7 cellular contexts compared by ENCODE assay signal in genomic region chr15:91855684-91856553, GRCh38. TPM values are rescaled to one million over a fixed set of nuclear protein-coding genes. Genes with fewer than 3 reads are reported as not detected.
DNase-seq lines count a peak whose midpoint lies in the region; ATAC-seq and TF ChIP-seq lines count a peak whose summit lies in the region.

No MANE protein-coding gene starts in this region.

- H3K9ac ChIP-seq in subcutaneous abdominal adipose tissue (ENCODE audit: low read length in 5 of 5) = no peak overlapping the region

- no peak for TF ChIP-seq EP300 in esophagus muscularis mucosa (IDR thresholded peaks at IDR 0.05)

- POLR2A ChIA-PET in Panc1 (lab: Charles Lee) = no interaction called here

- H3K9me3 ChIP-seq in Panc1 (ENCODE audit: control insufficient read depth, insufficient read depth, low read depth, low read length) (no peaks in the 10 kb centered on the region), esophagus muscularis mucosa (no peaks in the 10 kb centered on the region), subcutaneous abdominal adipose tissue (ENCODE audit: control insufficient read depth in 5 of 5, low read length in 5 of 5) (no peaks in the 10 kb centered on the region)

- 90% methylated on average over 15 of the region's 15 CpGs for WGBS in esophagus muscularis mucosa

- CTCF ChIA-PET in Panc1 (lab: Charles Lee) = no interaction called here

- TSS peak; percentile 63 for BruUV-seq in Panc1 (replicated peaks; lab: Mats Ljungman, UMichigan)

- H3K4me3 ChIP-seq in Panc1 (ENCODE audit: low read depth in 2 of 2, low read length in 2 of 2) (no peak overlapping the region), esophagus muscularis mucosa (no peak overlapping the region), subcutaneous abdominal adipose tissue (ENCODE audit: low read depth in 1 of 5, low read length in 5 of 5) (peak overlapping the region in 3 of 5 donors; percentile 19 to 75 (median 67))

- ATAC-seq in GM18508 (IDR thresholded peaks at IDR 0.05; ENCODE audit: insufficient read depth, unreplicated experiment) = peak; percentile 35
- ATAC-seq in HG03571 (IDR thresholded peaks at IDR 0.05; ENCODE audit: unreplicated experiment) = peak; percentile 32
- ATAC-seq in Panc1 = no peak
- ATAC-seq in GM19328 (IDR thresholded peaks at IDR 0.05; ENCODE audit: unreplicated experiment) = no peak
- no peak for ATAC-seq in GM18517 (IDR thresholded peaks at IDR 0.05; ENCODE audit: unreplicated experiment)

- no peak for TF ChIP-seq POLR2A in esophagus muscularis mucosa (IDR thresholded peaks at IDR 0.05; ENCODE audit: low read depth)

- H3K27ac ChIP-seq in Panc1 (ENCODE audit: low read length) = no peak overlapping the region
- peak overlapping the region in 1 of 4 donors; percentile 17 for H3K27ac ChIP-seq in esophagus muscularis mucosa (replicated peaks in 1 of 4)
- no peak overlapping the region for H3K27ac ChIP-seq in subcutaneous abdominal adipose tissue (ENCODE audit: low read depth, low read length)

- in situ Hi-C loops in Panc1 (cut with HindIII; ENCODE audit: low pct_unique_long_range_greater_than_20kb, low sequenced_read_pairs) = no loop called here

- peaks cover 18% of the 10 kb centered on the region for H3K4me1 ChIP-seq in Panc1 (ENCODE audit: control insufficient read depth, insufficient read depth, low read length)
- peaks cover 45 to 56% (median 52%) of the 10 kb centered on the region in 4 donors for H3K4me1 ChIP-seq in esophagus muscularis mucosa
- H3K4me1 ChIP-seq in subcutaneous abdominal adipose tissue (ENCODE audit: control insufficient read depth in 5 of 5, insufficient read depth in 5 of 5, low read length in 5 of 5) = peaks cover 9 to 59% (median 38%) of the 10 kb centered on the region in 5 donors

- no peak for DNase-seq in Panc1 (ENCODE audit: low read depth, low spot score)
- DNase-seq in esophagus muscularis mucosa (ENCODE audit: extremely low spot score) = peak; percentile 21

- H3K27me3 ChIP-seq in Panc1 (ENCODE audit: control insufficient read depth, insufficient read depth, low read length) (no peaks in the 10 kb centered on the region), esophagus muscularis mucosa (no peaks in the 10 kb centered on the region), subcutaneous abdominal adipose tissue (ENCODE audit: control insufficient read depth in 5 of 5, insufficient read depth in 4 of 5, low read length in 5 of 5) (peaks cover 0 to 8% (median 0%) of the 10 kb centered on the region in 5 donors)

- TF ChIP-seq CTCF in Panc1 (IDR thresholded peaks at IDR 0.05) (peak; percentile 59), esophagus muscularis mucosa (IDR thresholded peaks at IDR 0.05) (no peak)

- H3K36me3 ChIP-seq in Panc1 (ENCODE audit: control insufficient read depth, insufficient read depth, low read length) (no peaks in the 10 kb centered on the region), esophagus muscularis mucosa (peaks cover 0 to 3% (median 0%) of the 10 kb centered on the region in 4 donors), subcutaneous abdominal adipose tissue (ENCODE audit: control insufficient read depth in 5 of 5, insufficient read depth in 5 of 5, low read length in 5 of 5) (peaks cover 0 to 4% (median 0%) of the 10 kb centered on the region in 5 donors)

- intact Hi-C loops in Panc1 (cut with micrococcal nuclease; ENCODE audit: unreplicated experiment) (no loop called here), esophagus muscularis mucosa (cut with DNase I) (no loop called here)

RNA-seq across cellular contexts. Expression of gene SLCO3A1, which starts 2.4 kb away (rescaled TPM):
- total RNA-seq in Panc1 (2021; ENCODE audit: unreplicated experiment) (20.6 TPM), esophagus muscularis mucosa (10 to 100 TPM in 3 of 4 donors, 1 to 10 TPM in 1; 5.6 to 17.5 (median 12.3) TPM)
- 15.6 TPM for polyA plus RNA-seq in Panc1 (2012; ENCODE audit: insufficient read length)

Comparison
In these comparisons a context has a peak if more than half of its experiments do, and no peak if none do; other contexts are left out.
1. ATAC-seq: peak in GM18508 (single experiment) and HG03571 (single experiment); none in Panc1 (single experiment), GM19328 (single experiment) and GM18517 (single experiment).
2. H3K4me3 ChIP-seq: peak in subcutaneous abdominal adipose tissue (3 of 5); none in Panc1 (0 of 2) and esophagus muscularis mucosa (0 of 4).